Comparison of ENCODE assay signal across 8 cellular contexts in genomic region chr19:37997911-37998344, GRCh38.
DNase-seq lines count a peak whose midpoint lies in the region; ATAC-seq, FAIRE-seq and TF ChIP-seq lines count a peak whose summit lies in the region.

No MANE protein-coding gene starts in this region.

- ATAC-seq in omental fat pad (ENCODE audit: low FRiP score) (peak; percentile 54), GM21360 (IDR thresholded peaks at IDR 0.05; ENCODE audit: unreplicated experiment) (no peak), GM18861 (IDR thresholded peaks at IDR 0.05; ENCODE audit: unreplicated experiment) (no peak)

- no peaks in the 10 kb centered on the region for H3K36me3 ChIP-seq in bronchial epithelial cell (ENCODE audit: control insufficient read depth, insufficient read depth, low read length)

- DNase-seq in EL (peak; percentile 93), LoVo (ENCODE audit: low spot score) (peak; percentile 69), bronchial epithelial cell (ENCODE audit: low read depth) (peak; percentile 91), omental fat pad (ENCODE audit: low spot score) (no peak), CD1c-positive myeloid dendritic cell (ENCODE audit: extremely low spot score) (no peak), middle frontal gyrus (ENCODE audit: extremely low spot score, low spot score) (no peak)

- no peak for TF ChIP-seq CTCF in bronchial epithelial cell (IDR thresholded peaks at IDR 0.05; ENCODE audit: insufficient read depth, low read length, severe bottlenecking)
- no peak for TF ChIP-seq CTCF in omental fat pad (IDR thresholded peaks at IDR 0.05)

- no peak for FAIRE-seq in bronchial epithelial cell (lab: Jason Lieb, UNC)

- no peaks in the 10 kb centered on the region for H3K27me3 ChIP-seq in bronchial epithelial cell (ENCODE audit: control insufficient read depth, insufficient read depth, low read length)

- H3K4me3 ChIP-seq in bronchial epithelial cell (ENCODE audit: low read depth, low read length): no peak overlapping the region

Comparison
In these comparisons a context has a peak if more than half of its experiments do, and no peak if none do; other contexts are left out.
1. DNase-seq: peak in EL (single experiment), LoVo (single experiment) and bronchial epithelial cell (single experiment); none in omental fat pad (single experiment), CD1c-positive myeloid dendritic cell (single experiment) and middle frontal gyrus (single experiment).